8 cellular contexts compared by ENCODE assay signal in the genomic region with DNA sequence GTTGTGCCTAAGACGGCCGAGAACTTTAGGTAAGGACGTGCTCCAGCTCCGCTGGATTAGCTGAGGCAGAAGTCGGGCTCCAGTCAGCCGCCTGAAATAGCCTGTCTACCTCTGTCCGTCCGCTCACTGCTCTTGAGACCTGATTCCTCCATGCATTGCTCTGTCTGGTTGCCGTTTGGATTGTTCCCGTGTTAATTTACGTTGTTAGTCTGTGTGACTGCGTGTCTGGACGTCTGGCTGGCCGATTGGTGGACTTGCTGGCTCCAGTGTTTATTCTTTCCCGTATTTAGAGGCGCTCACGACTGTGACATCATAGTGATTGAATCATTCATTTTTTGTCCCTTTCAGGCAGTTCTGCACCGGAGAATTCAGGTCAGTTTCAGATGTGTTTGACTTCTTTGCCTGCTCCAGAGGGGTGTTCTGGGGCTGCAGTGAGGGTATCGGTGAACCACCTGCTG. TPM values are rescaled to one million over a fixed set of nuclear protein-coding genes. Genes with fewer than 3 reads are reported as not detected.
A peak's percentile ranks its signal among the peaks of the same experiment; 100 is the strongest.
DNase-seq lines count a peak whose midpoint lies in the region; ATAC-seq, FAIRE-seq and TF ChIP-seq lines count a peak whose summit lies in the region.

No MANE protein-coding gene starts in this region.

- intact Hi-C loops in MCF 10A (cut with micrococcal nuclease): loop anchor here (2.0 kb wide), 2 partner anchors 24 to 314 kb away; partner anchors contain the start of gene YBX1

- no peaks in the 10 kb centered on the region for H3K9me3 ChIP-seq in ES-I3 (ENCODE audit: control insufficient read depth, insufficient read depth, low read length)
- no peaks in the 10 kb centered on the region for H3K9me3 ChIP-seq in HUES64 (ENCODE audit: insufficient read depth, low read depth, low read length)

- H3K9me3 Mint-ChIP-seq in MCF 10A (ENCODE audit: unreplicated experiment): no peaks in the 10 kb centered on the region

- FAIRE-seq in GM19239 (lab: Jason Lieb, UNC): no peak

- no peaks in the 10 kb centered on the region for H3K27me3 Mint-ChIP-seq in MCF 10A (ENCODE audit: insufficient read depth, unreplicated experiment)

- H3K4me1 Mint-ChIP-seq in MCF 10A (ENCODE audit: insufficient read depth, unreplicated experiment): peaks cover 13% of the 10 kb centered on the region

- CTCF ChIA-PET in MCF 10A (lab: Yijun Ruan, JAX): interaction anchor here (1.5 kb wide), 1 partner anchor 30 kb away, joined by 5 read pairs; no protein-coding TSS in a partner anchor

- H3K9ac ChIP-seq in ES-I3 (ENCODE audit: low read depth, low read length) (peak overlapping the region; percentile 63), HUES64 (ENCODE audit: low read depth, low read length) (peak overlapping the region; percentile 83)

- ATAC-seq in GM18502 (IDR thresholded peaks at IDR 0.05; ENCODE audit: poor library complexity, unreplicated experiment): no peak

- H3K4me3 Mint-ChIP-seq in MCF 10A (ENCODE audit: unreplicated experiment): peak overlapping the region; percentile 97

- WGBS in HUES64: 9% methylated on average over 19 of the region's 19 CpGs

- H3K27ac ChIP-seq in HUES64 (ENCODE audit: low read depth, low read length): peak overlapping the region; percentile 81; the same call in 1 of the 2 replicates

- H3K4me1 ChIP-seq in ES-I3 (ENCODE audit: insufficient read depth, low read length) (no peaks in the 10 kb centered on the region; the same call in 1 of the 2 replicates), HUES64 (ENCODE audit: insufficient read depth, low read length) (no peaks in the 10 kb centered on the region)

- POLR2A ChIA-PET in MCF 10A (lab: Yijun Ruan, JAX): interaction anchor here (0.6 to 4.4 kb wide), 8 partner anchors 23 to 202 kb away, joined by 3 to 104 read pairs (median 4); partner anchors contain the start of genes C1orf50, ERMAP, P3H1 and PPCS

- H3K36me3 ChIP-seq in ES-I3 (ENCODE audit: insufficient read depth, low read length) (peaks cover 12% of the 10 kb centered on the region), HUES64 (ENCODE audit: insufficient read depth, low read length) (peaks cover 39% of the 10 kb centered on the region)

- peak overlapping the region; percentile 95 for H3K27ac Mint-ChIP-seq in MCF 10A (ENCODE audit: low read depth, unreplicated experiment)

- peaks cover 28% of the 10 kb centered on the region for H3K36me3 Mint-ChIP-seq in MCF 10A (ENCODE audit: insufficient read depth, unreplicated experiment)

- peaks cover 2% of the 10 kb centered on the region; the same call in 1 of the 2 replicates for H3K27me3 ChIP-seq in HUES64 (ENCODE audit: insufficient read depth, low read length)

- H3K4me3 ChIP-seq in HUES64 (ENCODE audit: low read length): peak overlapping the region; percentile 99

- DNase-seq in MCF 10A (ENCODE audit: unreplicated experiment) (no peak), lung microvascular endothelial cell (ENCODE audit: low read depth in 2 of 2) (peak; percentile 31 to 35), GM19239 (ENCODE audit: insufficient read length, low spot score) (no peak), COLO668 (lab: John Stamatoyannopoulos, UW; ENCODE audit: unreplicated experiment) (no peak), cortex of kidney (lab: John Stamatoyannopoulos, UW) (no peak)

- BruUV-seq in MCF 10A (replicated peaks; lab: Mats Ljungman, UMichigan): no TSS peak

- no peak for TF ChIP-seq CTCF in MCF 10A (IDR thresholded peaks at IDR 0.05; ENCODE audit: unreplicated experiment)

RNA-seq across cellular contexts. Expression of gene PPIH, which starts 0.7 kb away (rescaled TPM):
- 56.5 TPM for polyA plus RNA-seq in HUES64 (2013, experiment 1 of 2)
- polyA plus RNA-seq in HUES64 (2013, experiment 2 of 2): 53.1 TPM
- total RNA-seq in MCF 10A (2022) (52.4 and 55.9 TPM in 2 replicates), lung microvascular endothelial cell (12.3 and 22.4 TPM in 2 replicates)

RNA-seq across cellular contexts. Expression of gene YBX1, which starts 23.3 kb away (rescaled TPM):
- 1,117 TPM for polyA plus RNA-seq in HUES64 (2013, experiment 1 of 2)
- 1,208 TPM for polyA plus RNA-seq in HUES64 (2013, experiment 2 of 2)
- 1,134 and 1,200 TPM in 2 replicates for total RNA-seq in MCF 10A (2022)
- 453 and 456 TPM in 2 replicates for total RNA-seq in lung microvascular endothelial cell

Comparison
In these comparisons a context has a peak if more than half of its experiments do, and no peak if none do; other contexts are left out.
1. DNase-seq: peak in lung microvascular endothelial cell (2 of 2); none in MCF 10A (single experiment), GM19239 (single experiment), COLO668 (single experiment) and cortex of kidney (single experiment).